In the genomic region with DNA sequence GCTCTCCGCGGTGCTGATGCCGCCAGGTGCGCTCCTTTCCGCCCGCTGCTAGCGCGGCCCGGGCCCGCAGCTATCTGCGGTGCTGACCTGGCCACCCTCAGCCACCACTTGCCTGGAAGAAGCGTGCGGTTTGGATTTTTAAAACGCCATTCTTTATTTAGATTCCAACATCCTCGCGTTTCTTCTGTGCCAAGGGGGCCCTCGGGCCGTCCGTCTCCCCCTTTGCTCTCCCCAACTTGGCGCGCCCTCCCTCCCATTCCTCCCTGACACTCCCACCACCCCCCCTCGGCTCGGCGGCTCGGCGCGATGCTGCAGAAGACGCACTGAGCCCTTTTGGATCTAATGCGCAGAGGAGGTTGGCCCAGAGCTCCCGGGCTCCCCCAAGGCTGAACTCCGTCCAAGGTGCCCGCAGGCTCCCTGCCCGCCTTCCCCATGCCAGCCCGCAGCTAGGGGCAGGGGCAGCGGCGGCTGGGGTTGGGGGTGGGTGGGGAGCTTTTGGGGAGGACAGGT, we compare ENCODE assay signal across 9 cellular contexts. TPM values are rescaled to one million over a fixed set of nuclear protein-coding genes. Genes with fewer than 3 reads are reported as not detected.
DNase-seq lines count a peak whose midpoint lies in the region.
"Had no signal": no experiment of that assay in that cellular context is flagged by ENCODE, and none has a peak within 500 bp of the region (broad histone marks: within the 10 kb centered on the region; RNA-seq: fewer than 3 reads in every experiment).

Gene BARHL1, plus strand, starts transcription at position 331 of the 510 bp plus-strand sequence. CDS start 192 bp downstream, outside the sequence.

- H3K9me3 Mint-ChIP-seq in activated T-cell treated with anti-CD3 and anti-CD28 coated beads, Interleukin-2, amount 50 U/mL, for 24 hours: no peaks in the 10 kb centered on the region
- H3K9me3 Mint-ChIP-seq in activated naive CD8-positive, alpha-beta T cell treated with anti-CD3 and anti-CD28 coated beads for 36 hours: no peaks in the 10 kb centered on the region

- H3K4me3 ChIP-seq in iPS DF 6.9 (ENCODE audit: low read length) (peak within 1 kb of the TSS; percentile 18; the same call in 1 of the 2 replicates), subcutaneous abdominal adipose tissue (ENCODE audit: low read depth in 1 of 5, low read length in 5 of 5) (peak within 1 kb of the TSS; percentile 22 to 56 (median 52))

- H3K36me3 ChIP-seq in iPS DF 6.9 (ENCODE audit: control insufficient read depth, insufficient read depth, low read length) (no peaks in the 10 kb centered on the region), subcutaneous abdominal adipose tissue (ENCODE audit: control insufficient read depth in 5 of 5, insufficient read depth in 5 of 5, low read length in 5 of 5) (no peaks in the 10 kb centered on the region)

- no peaks in the 10 kb centered on the region for H3K9me3 ChIP-seq in iPS DF 6.9 (ENCODE audit: control insufficient read depth, insufficient read depth, low read length)
- no peaks in the 10 kb centered on the region for H3K9me3 ChIP-seq in subcutaneous abdominal adipose tissue (ENCODE audit: control insufficient read depth in 5 of 5, low read length in 5 of 5)

- peaks cover 2% of the 10 kb centered on the region for H3K4me1 ChIP-seq in iPS DF 6.9 (ENCODE audit: control insufficient read depth, insufficient read depth, low read length)
- H3K4me1 ChIP-seq in subcutaneous abdominal adipose tissue (ENCODE audit: control insufficient read depth in 5 of 5, insufficient read depth in 5 of 5, low read length in 5 of 5): peaks cover 0 to 11% (median 7%) of the 10 kb centered on the region in 5 donors

- H3K27me3 Mint-ChIP-seq in activated T-cell treated with anti-CD3 and anti-CD28 coated beads, Interleukin-2, amount 50 U/mL, for 24 hours: peaks cover 89% of the 10 kb centered on the region
- H3K27me3 Mint-ChIP-seq in activated naive CD8-positive, alpha-beta T cell treated with anti-CD3 and anti-CD28 coated beads for 36 hours: peaks cover 98% of the 10 kb centered on the region

- WGBS in iPS DF 6.9 (ENCODE audit: insufficient coverage, insufficient read length): no CpG with 5 or more reads among the region's 36 CpGs

- H3K27ac ChIP-seq in iPS DF 6.9 (ENCODE audit: low read length) (no peak within 1 kb of the TSS), subcutaneous abdominal adipose tissue (ENCODE audit: low read depth, low read length) (no peak within 1 kb of the TSS)

- DNase-seq in activated T-cell treated with anti-CD3 and anti-CD28 coated beads, Interleukin-2, amount 50 U/mL, for 24 hours: no peak
- DNase-seq in activated T-cell treated with anti-CD3 and anti-CD28 coated beads for 4 hours: no peak
- no peak for DNase-seq in activated naive CD8-positive, alpha-beta T cell treated with anti-CD3 and anti-CD28 coated beads for 36 hours
- no peak for DNase-seq in iPS DF 6.9 (ENCODE audit: low read depth, low spot score)
- DNase-seq in CD1c-positive myeloid dendritic cell (ENCODE audit: extremely low spot score): no peak
- DNase-seq in superior temporal gyrus (ENCODE audit: extremely low spot score): no peak
- DNase-seq in NCI-H1436 treated with DMSO at 0.1 percent for 48 hours (lab: John Stamatoyannopoulos, UW): no peak

- H3K36me3 Mint-ChIP-seq in activated T-cell treated with anti-CD3 and anti-CD28 coated beads, Interleukin-2, amount 50 U/mL, for 24 hours (ENCODE audit: low read depth): no peaks in the 10 kb centered on the region
- no peaks in the 10 kb centered on the region for H3K36me3 Mint-ChIP-seq in activated naive CD8-positive, alpha-beta T cell treated with anti-CD3 and anti-CD28 coated beads for 36 hours

- H3K27ac Mint-ChIP-seq in activated T-cell treated with anti-CD3 and anti-CD28 coated beads, Interleukin-2, amount 50 U/mL, for 24 hours: peak within 1 kb of the TSS; percentile 80
- H3K27ac Mint-ChIP-seq in activated naive CD8-positive, alpha-beta T cell treated with anti-CD3 and anti-CD28 coated beads for 36 hours: peak within 1 kb of the TSS; percentile 46

- no peak within 1 kb of the TSS for H3K9ac ChIP-seq in subcutaneous abdominal adipose tissue (ENCODE audit: low read length in 5 of 5)

- H3K4me1 Mint-ChIP-seq in activated T-cell treated with anti-CD3 and anti-CD28 coated beads, Interleukin-2, amount 50 U/mL, for 24 hours (ENCODE audit: low read depth): peaks cover 7% of the 10 kb centered on the region
- H3K4me1 Mint-ChIP-seq in activated naive CD8-positive, alpha-beta T cell treated with anti-CD3 and anti-CD28 coated beads for 36 hours: peaks cover 15% of the 10 kb centered on the region

- H3K4me3 Mint-ChIP-seq in activated T-cell treated with anti-CD3 and anti-CD28 coated beads, Interleukin-2, amount 50 U/mL, for 24 hours: peak within 1 kb of the TSS; percentile 72
- peak within 1 kb of the TSS; percentile 71 for H3K4me3 Mint-ChIP-seq in activated naive CD8-positive, alpha-beta T cell treated with anti-CD3 and anti-CD28 coated beads for 36 hours

- H3K27me3 ChIP-seq in iPS DF 6.9 (ENCODE audit: control insufficient read depth, insufficient read depth, low read length) (peaks cover 94% of the 10 kb centered on the region), subcutaneous abdominal adipose tissue (ENCODE audit: control insufficient read depth in 5 of 5, insufficient read depth in 4 of 5, low read length in 5 of 5) (peaks cover 76 to 92% (median 85%) of the 10 kb centered on the region in 5 donors)

RNA-seq across cellular contexts. Expression of gene BARHL1, which starts in this region (rescaled TPM):
- not detected for total RNA-seq in activated naive CD8-positive, alpha-beta T cell treated with anti-CD3 and anti-CD28 coated beads for 36 hours
- total RNA-seq: kidney epithelial cell had no signal
